In the genomic region with DNA sequence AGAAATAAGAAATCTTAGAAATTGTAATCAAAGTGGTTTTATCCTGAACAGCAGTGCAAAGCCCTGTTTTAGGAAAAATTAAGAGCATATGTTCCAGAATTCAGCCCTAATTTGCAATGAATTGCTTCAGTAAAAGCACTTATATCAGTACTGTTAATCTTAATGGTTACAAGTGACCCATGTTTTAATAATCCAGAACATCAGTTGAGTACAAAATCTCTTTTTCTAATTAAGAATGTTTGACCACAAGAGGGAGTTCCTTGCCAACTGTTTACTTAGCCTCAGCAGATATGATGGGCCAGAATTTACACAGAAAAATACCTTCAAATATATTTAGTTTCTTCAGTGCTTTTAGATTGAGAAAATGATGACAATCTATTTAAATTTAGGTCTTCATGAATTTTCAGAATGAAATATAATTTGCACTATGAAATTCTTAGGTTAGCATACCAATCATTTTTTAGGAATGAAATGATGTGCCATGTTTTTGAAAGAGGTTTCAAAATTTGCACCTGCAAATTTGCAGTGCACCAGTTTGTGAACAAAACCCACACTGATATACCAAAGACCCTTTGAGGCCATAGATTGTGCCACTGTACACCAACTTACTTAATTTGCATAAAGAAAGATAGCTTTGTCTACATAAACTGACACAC, we compare ENCODE assay signal across 9 cellular contexts.
DNase-seq lines count a peak whose midpoint lies in the region; ATAC-seq, FAIRE-seq and TF ChIP-seq lines count a peak whose summit lies in the region.
"Had no signal": no experiment of that assay in that cellular context is flagged by ENCODE, and none has a peak within 500 bp of the region (broad histone marks: within the 10 kb centered on the region; RNA-seq: fewer than 3 reads in every experiment).

No MANE protein-coding gene starts in this region.

- H3K27ac Mint-ChIP-seq in activated T-cell treated with anti-CD3 and anti-CD28 coated beads, Interleukin-2, amount 50 U/mL, for 72 hours, result no peak overlapping the region
- H3K27ac Mint-ChIP-seq: CD4-positive, CD25-positive, alpha-beta regulatory T cell had no signal

- TF ChIP-seq RAD21 in GM12878 (IDR thresholded peaks at IDR 0.05; ENCODE audit: insufficient read depth, low read depth, low read length), result peak; percentile 75

- H3K9me3 Mint-ChIP-seq in activated T-cell treated with anti-CD3 and anti-CD28 coated beads, Interleukin-2, amount 50 U/mL, for 72 hours, result no peaks in the 10 kb centered on the region

- no peak overlapping the region for H3K23ac ChIP-seq in mesendoderm (ENCODE audit: low read length)

- SMC1A ChIA-PET in GM12878 (lab: Charles Lee; ENCODE audit: uncharacterized antibody, unreplicated experiment), result interaction anchor here (0.7 to 1.4 kb wide), 2 partner anchors 161 to 668 kb away, joined by 3 to 4 read pairs; no protein-coding TSS in a partner anchor

- H3K4me3 ChIP-seq in LNCaP clone FGC (ENCODE audit: low read depth, low read length) (no peak overlapping the region), GM12878 (no peak overlapping the region), mesendoderm (ENCODE audit: low read length) (no peak overlapping the region)

- H3K79me1 ChIP-seq in mesendoderm (ENCODE audit: low read length), result no peaks in the 10 kb centered on the region

- no peak overlapping the region for H4K8ac ChIP-seq in mesendoderm (ENCODE audit: low read depth, low read length)

- no peak overlapping the region for H2AFZ ChIP-seq in GM12878 (ENCODE audit: control insufficient read depth, low read depth, low read length)

- H3K9me3 ChIP-seq in GM12878 (replicated peaks; ENCODE audit: control insufficient read depth, insufficient read depth, low read length), result no peaks in the 10 kb centered on the region

- H2BK5ac ChIP-seq in mesendoderm (ENCODE audit: low read length), result no peak overlapping the region

- H3K36me3 ChIP-seq in GM12878 (ENCODE audit: control insufficient read depth in 2 of 2, insufficient read depth in 2 of 2, low read length in 1 of 2) (no peaks in the 10 kb centered on the region), mesendoderm (ENCODE audit: control insufficient read depth, insufficient read depth, low read length) (no peaks in the 10 kb centered on the region)

- H2BK15ac ChIP-seq in mesendoderm (replicated peaks; ENCODE audit: low read depth), result no peak overlapping the region

- H3K4me1 Mint-ChIP-seq in activated T-cell treated with anti-CD3 and anti-CD28 coated beads, Interleukin-2, amount 50 U/mL, for 72 hours (ENCODE audit: low read depth), result no peaks in the 10 kb centered on the region
- H3K4me1 Mint-ChIP-seq: CD4-positive, CD25-positive, alpha-beta regulatory T cell had no signal

- TF ChIP-seq CTCF in LNCaP clone FGC (IDR thresholded peaks at IDR 0.05; ENCODE audit: control insufficient read depth, extremely low read depth, insufficient read depth), result peak; percentile 58
- peak in 2 of 3 experiments; percentile 27 to 47; a peak in 3 of 6 replicates for TF ChIP-seq CTCF in GM12878 (IDR thresholded peaks at IDR 0.05 in 2 of 3, conservative IDR thresholded peaks at IDR 0.05 in 1 of 3; ENCODE audit: control insufficient read depth in 2 of 3, extremely low read depth in 1 of 3, insufficient read depth in 1 of 3, low read depth in 3 of 3, low read length in 3 of 3)

- no TSS peak for BruUV-seq in GM12878 (replicated peaks; lab: Mats Ljungman, UMichigan)

- in situ Hi-C loops in GM12878 (cut with MboI), result no loop called here

- CTCF ChIA-PET in GM12878 (lab: Yijun Ruan, JAX), result interaction anchor here (1.0 to 1.9 kb wide), 3 partner anchors 69 to 530 kb away, joined by 3 to 13 read pairs (median 4); no protein-coding TSS in a partner anchor

- no peaks in the 10 kb centered on the region for H4K20me1 ChIP-seq in GM12878 (ENCODE audit: control insufficient read depth, insufficient read depth)

- H3K36me3 Mint-ChIP-seq in activated T-cell treated with anti-CD3 and anti-CD28 coated beads, Interleukin-2, amount 50 U/mL, for 72 hours (ENCODE audit: insufficient read depth in 2 of 2), result no peaks in the 10 kb centered on the region
- H3K36me3 Mint-ChIP-seq: CD4-positive, CD25-positive, alpha-beta regulatory T cell had no signal

- no peak overlapping the region for H3K27ac ChIP-seq in GM12878 (ENCODE audit: control insufficient read depth, insufficient read depth)
- H3K27ac ChIP-seq in mesendoderm (ENCODE audit: low read depth, low read length), result no peak overlapping the region

- H3K4me3 Mint-ChIP-seq in activated T-cell treated with anti-CD3 and anti-CD28 coated beads, Interleukin-2, amount 50 U/mL, for 72 hours, result no peak overlapping the region
- H3K4me3 Mint-ChIP-seq: CD4-positive, CD25-positive, alpha-beta regulatory T cell had no signal

- H3K27me3 ChIP-seq in GM12878 (replicated peaks in 1 of 2; ENCODE audit: control insufficient read depth in 2 of 2, insufficient read depth in 2 of 2, low read length in 1 of 2), result no peaks in the 10 kb centered on the region
- H3K27me3 ChIP-seq in mesendoderm (ENCODE audit: insufficient read depth, low read length, poor library complexity), result no peaks in the 10 kb centered on the region

- no peak overlapping the region for H3K18ac ChIP-seq in mesendoderm (ENCODE audit: low read length)

- POLR2A ChIA-PET in GM12878 (lab: Charles Lee), result no interaction called here

- no peak overlapping the region for H3K56ac ChIP-seq in mesendoderm (ENCODE audit: low read length)

- H3K27me3 Mint-ChIP-seq in activated T-cell treated with anti-CD3 and anti-CD28 coated beads, Interleukin-2, amount 50 U/mL, for 72 hours (ENCODE audit: low read depth), result no peaks in the 10 kb centered on the region

- DNase-seq in NCI-H1436 (lab: John Stamatoyannopoulos, UW) (peak; percentile 18), NCI-H1436 treated with DMSO at 0.1 percent for 48 hours (lab: John Stamatoyannopoulos, UW) (no peak), LNCaP clone FGC (ENCODE audit: low read depth) (peak; percentile 10), GM12878 (ENCODE audit: low read depth, low spot score) (no peak), mesendoderm (peak; percentile 23), GDM1 (lab: John Stamatoyannopoulos, UW) (no peak)
- no peak for DNase-seq in activated T-cell treated with anti-CD3 and anti-CD28 coated beads, Interleukin-2, amount 50 U/mL, for 72 hours
- DNase-seq in activated CD8-positive, alpha-beta memory T cell treated with anti-CD3 and anti-CD28 coated beads for 24 hours, result no peak
- DNase-seq: CD4-positive, CD25-positive, alpha-beta regulatory T cell had no signal

- no peak overlapping the region for H3K4ac ChIP-seq in mesendoderm (ENCODE audit: low read depth, low read length)

- H2BK120ac ChIP-seq in mesendoderm (ENCODE audit: low read depth, low read length), result no peak overlapping the region

- RAD21 ChIA-PET in GM12878 (lab: Charles Lee; ENCODE audit: unreplicated experiment), result interaction anchor here (1.5 kb wide), 1 partner anchor 16 kb away, joined by 4 read pairs; no protein-coding TSS in a partner anchor

- TF ChIP-seq POLR2A in GM12878 (IDR thresholded peaks at IDR 0.05; ENCODE audit: low read depth, low read length), result no peak

- H3K4me1 ChIP-seq in GM12878 (ENCODE audit: control insufficient read depth, insufficient read depth, low read length), result no peaks in the 10 kb centered on the region
- no peaks in the 10 kb centered on the region for H3K4me1 ChIP-seq in mesendoderm (ENCODE audit: control insufficient read depth, low read depth, low read length)

- peak; percentile 64 for ATAC-seq in GM12878
- ATAC-seq in activated T-cell treated with anti-CD3 and anti-CD28 coated beads, Interleukin-2, amount 50 U/mL, for 72 hours (replicated peaks in 1 of 2), result no peak

- no peak overlapping the region for H4K5ac ChIP-seq in mesendoderm (ENCODE audit: low read length)

- H2AK5ac ChIP-seq in mesendoderm (ENCODE audit: low read length), result no peak overlapping the region

- peak; percentile 27 for FAIRE-seq in GM12878 (lab: Jason Lieb, UNC)

- H3K9ac ChIP-seq in GM12878 (ENCODE audit: control insufficient read depth, insufficient read depth, low read length) (no peak overlapping the region), mesendoderm (ENCODE audit: low read length) (no peak overlapping the region)

- H3K4me2 ChIP-seq in GM12878 (ENCODE audit: control insufficient read depth, insufficient read depth) (no peak overlapping the region), mesendoderm (ENCODE audit: low read length) (no peak overlapping the region)

- intact Hi-C loops in GM12878 (cut with micrococcal nuclease; ENCODE audit: unreplicated experiment), result loop anchor here (2.0 kb wide), 1 partner anchor 161 kb away; no protein-coding TSS in a partner anchor

- no peak for TF ChIP-seq EP300 in GM12878 (IDR thresholded peaks at IDR 0.05; ENCODE audit: borderline replicate concordance in 1 of 2, control insufficient read depth in 1 of 2, low read depth in 2 of 2, low read length in 2 of 2)

- no peaks in the 10 kb centered on the region for H3K79me2 ChIP-seq in GM12878 (ENCODE audit: control insufficient read depth, insufficient read depth, low read length)
- no peaks in the 10 kb centered on the region for H3K79me2 ChIP-seq in mesendoderm (ENCODE audit: control insufficient read depth, insufficient read depth, low read length)

TF ChIP-seq in GM12878, 131 proteins besides CTCF, POLR2A, EP300 and RAD21:
- peak; percentile 46; the same call in 1 of the 2 replicates for TF ChIP-seq SMC3 (IDR thresholded peaks at IDR 0.05; ENCODE audit: borderline replicate concordance, low read length)
- TF ChIP-seq, protein P1, sequence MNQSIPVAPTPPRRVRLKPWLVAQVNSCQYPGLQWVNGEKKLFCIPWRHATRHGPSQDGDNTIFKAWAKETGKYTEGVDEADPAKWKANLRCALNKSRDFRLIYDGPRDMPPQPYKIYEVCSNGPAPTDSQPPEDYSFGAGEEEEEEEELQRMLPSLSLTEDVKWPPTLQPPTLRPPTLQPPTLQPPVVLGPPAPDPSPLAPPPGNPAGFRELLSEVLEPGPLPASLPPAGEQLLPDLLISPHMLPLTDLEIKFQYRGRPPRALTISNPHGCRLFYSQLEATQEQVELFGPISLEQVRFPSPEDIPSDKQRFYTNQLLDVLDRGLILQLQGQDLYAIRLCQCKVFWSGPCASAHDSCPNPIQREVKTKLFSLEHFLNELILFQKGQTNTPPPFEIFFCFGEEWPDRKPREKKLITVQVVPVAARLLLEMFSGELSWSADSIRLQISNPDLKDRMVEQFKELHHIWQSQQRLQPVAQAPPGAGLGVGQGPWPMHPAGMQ (IDR thresholded peaks at IDR 0.05; ENCODE audit: borderline replicate concordance), result no peak
- no peak for TF ChIP-seq TBL1XR1 (IDR thresholded peaks at IDR 0.05; ENCODE audit: low read depth, low read length)
- TF ChIP-seq EED (IDR thresholded peaks at IDR 0.05; ENCODE audit: low read depth), result no peak

Comparison
In these comparisons a context has a peak if more than half of its experiments do, and no peak if none do; other contexts are left out.
1. DNase-seq: peak in NCI-H1436 (single experiment), LNCaP clone FGC (single experiment) and mesendoderm (single experiment); none in NCI-H1436 treated with DMSO at 0.1 percent for 48 hours (single experiment), GM12878 (single experiment), GDM1 (single experiment), activated T-cell treated with anti-CD3 and anti-CD28 coated beads, Interleukin-2, amount 50 U/mL, for 72 hours (0 of 2) and activated CD8-positive, alpha-beta memory T cell treated with anti-CD3 and anti-CD28 coated beads for 24 hours (single experiment).